In the genomic region with DNA sequence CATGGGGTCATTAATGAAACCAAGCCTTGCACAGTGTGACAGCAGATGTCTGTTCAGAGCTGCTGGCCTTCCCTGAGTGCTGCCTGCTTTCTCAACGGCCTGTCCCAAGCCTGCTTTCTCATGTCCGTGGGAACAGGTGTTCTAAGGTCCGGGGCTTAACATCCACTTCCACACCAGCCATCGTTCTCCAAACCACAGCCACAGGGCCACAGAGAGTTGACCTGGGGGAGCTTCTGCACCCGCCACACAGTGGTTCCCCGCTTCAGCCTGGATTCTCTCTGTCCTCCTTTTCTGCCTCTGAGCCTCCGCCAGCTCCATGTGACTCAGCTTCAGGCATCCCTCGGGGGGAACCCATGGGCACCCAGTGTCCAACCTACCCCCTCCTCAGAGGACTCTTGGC, we compare ENCODE assay signal across 26 cellular contexts. TPM values are rescaled to one million over a fixed set of nuclear protein-coding genes. Genes with fewer than 3 reads are reported as not detected.
DNase-seq lines count a peak whose midpoint lies in the region; ATAC-seq and TF ChIP-seq lines count a peak whose summit lies in the region.
"Had no signal": no experiment of that assay in that cellular context is flagged by ENCODE, and none has a peak within 500 bp of the region (broad histone marks: within the 10 kb centered on the region; RNA-seq: fewer than 3 reads in every experiment).

No MANE protein-coding gene starts in this region.

- H3K9me3 Mint-ChIP-seq in WTC11, result peaks cover 12% of the 10 kb centered on the region
- H3K9me3 Mint-ChIP-seq: CD4-positive, alpha-beta T cell; HFFc6 had no signal

- no peak overlapping the region for H3K18ac ChIP-seq in neuronal stem cell (ENCODE audit: low read length)

- H3K36me3 ChIP-seq in neuronal stem cell (replicated peaks in 1 of 2; ENCODE audit: control insufficient read depth in 2 of 2, insufficient read depth in 2 of 2, low read length in 2 of 2), result no peaks in the 10 kb centered on the region
- no peaks in the 10 kb centered on the region for H3K36me3 ChIP-seq in mammary epithelial cell (ENCODE audit: insufficient read depth, low read length)
- H3K36me3 ChIP-seq: BE2C, Peyer's patch, SJSA1 had no signal

- H4K91ac ChIP-seq in neuronal stem cell (ENCODE audit: low read depth, low read length, poor library complexity), result no peak overlapping the region

- H2BK120ac ChIP-seq in neuronal stem cell (ENCODE audit: low read depth, low read length), result no peak overlapping the region

- no TSS peak for BruUV-seq in mammary epithelial cell (replicated peaks; lab: Mats Ljungman, UMichigan)

- no peak for TF ChIP-seq POLR2A in NB4 (IDR thresholded peaks at IDR 0.05; ENCODE audit: extremely low read depth, insufficient read length)

- no peaks in the 10 kb centered on the region for H3K4me1 ChIP-seq in neuronal stem cell (ENCODE audit: control insufficient read depth in 2 of 2, insufficient read depth in 1 of 2, low read depth in 1 of 2, low read length in 2 of 2)
- no peaks in the 10 kb centered on the region for H3K4me1 ChIP-seq in mammary epithelial cell (ENCODE audit: insufficient read depth, low read length)
- H3K4me1 ChIP-seq: A549, BE2C, Peyer's patch, SJSA1 had no signal

- H3K27ac ChIP-seq in neuronal stem cell (replicated peaks; ENCODE audit: low read length), result no peak overlapping the region
- no peak overlapping the region for H3K27ac ChIP-seq in mammary epithelial cell (ENCODE audit: insufficient read depth, low read depth, low read length)
- H3K27ac ChIP-seq: A549, GM23248, HL-60, Peyer's patch, SJSA1 had no signal

- H3K4me1 Mint-ChIP-seq in WTC11, result peaks cover 9% of the 10 kb centered on the region

- H4K8ac ChIP-seq in neuronal stem cell (ENCODE audit: low read depth, low read length), result no peak overlapping the region

- in situ Hi-C loops in mammary epithelial cell (cut with MboI; ENCODE audit: low sequenced_read_pairs in 2 of 2), result no loop called here

- H3K4me3 Mint-ChIP-seq in WTC11, result no peak overlapping the region
- H3K4me3 Mint-ChIP-seq: CD4-positive, alpha-beta T cell; H9; HFFc6 had no signal

- no peak for TF ChIP-seq CTCF in NB4 (IDR thresholded peaks at IDR 0.05; ENCODE audit: low read depth, low read length)
- no peak for TF ChIP-seq CTCF in WTC11 (IDR thresholded peaks at IDR 0.05)
- TF ChIP-seq CTCF in mammary epithelial cell (conservative IDR thresholded peaks at IDR 0.05 in 1 of 2, IDR thresholded peaks at IDR 0.05 in 1 of 2; ENCODE audit: extremely low read depth in 1 of 2, insufficient read depth in 1 of 2, low read depth in 1 of 2, low read length in 2 of 2), result no peak

- H3K4me2 ChIP-seq in neuronal stem cell (ENCODE audit: insufficient read depth, low read length, poor library complexity, severe bottlenecking) (no peak overlapping the region), mammary epithelial cell (ENCODE audit: insufficient read depth, low read depth, low read length) (no peak overlapping the region)
- H3K4me2 ChIP-seq: A549 had no signal

- no peak overlapping the region for H2BK15ac ChIP-seq in neuronal stem cell (ENCODE audit: low read length)

- no peaks in the 10 kb centered on the region for H3K36me3 Mint-ChIP-seq in WTC11

- no peaks in the 10 kb centered on the region for H3K79me1 ChIP-seq in neuronal stem cell (ENCODE audit: low read depth, low read length)

- dilution Hi-C loops in mammary epithelial cell (cut with HindIII; ENCODE audit: low sequenced_read_pairs), result no loop called here

- H2BK12ac ChIP-seq in neuronal stem cell (ENCODE audit: low read length), result no peak overlapping the region

- no peaks in the 10 kb centered on the region for H4K20me1 ChIP-seq in mammary epithelial cell (ENCODE audit: insufficient read depth, low read length)

- H3K27me3 ChIP-seq in neuronal stem cell (ENCODE audit: control insufficient read depth in 3 of 3, insufficient read depth in 3 of 3, low read depth in 1 of 3, low read length in 3 of 3) (no peaks in the 10 kb centered on the region), mammary epithelial cell (ENCODE audit: insufficient read depth, low read length) (no peaks in the 10 kb centered on the region)
- H3K27me3 ChIP-seq: BE2C, Peyer's patch, SJSA1 had no signal

- H3K9ac ChIP-seq in neuronal stem cell (ENCODE audit: low read depth, low read length, poor library complexity), result no peak overlapping the region
- H3K9ac ChIP-seq in mammary epithelial cell (ENCODE audit: insufficient read depth, low read length), result no peak overlapping the region
- H3K9ac ChIP-seq: GM23248 had no signal

- H3K4me3 ChIP-seq in NB4 (ENCODE audit: low read depth, low read length) (no peak overlapping the region), neuronal stem cell (ENCODE audit: low read length in 2 of 2) (no peak overlapping the region), mammary epithelial cell (replicated peaks in 1 of 3; ENCODE audit: insufficient read depth in 1 of 3, low read depth in 2 of 3, low read length in 3 of 3) (no peak overlapping the region)
- H3K4me3 ChIP-seq: A549, GM12878, GM23248, Peyer's patch, SJSA1 had no signal

- H3K23ac ChIP-seq in neuronal stem cell (ENCODE audit: low read depth, low read length, poor library complexity), result peak overlapping the region; percentile 60

- ATAC-seq in WTC11, result no peak
- ATAC-seq in HG02840 (IDR thresholded peaks at IDR 0.05; ENCODE audit: low FRiP score, unreplicated experiment), result no peak
- ATAC-seq: A549, GM12878 had no signal

- POLR2A ChIA-PET in WTC11 (lab: Charles Lee), result interaction anchor here (0.7 kb wide), 1 partner anchor 663 kb away, joined by 3 read pairs; no protein-coding TSS in a partner anchor

- no peak overlapping the region for H3K27ac Mint-ChIP-seq in WTC11
- H3K27ac Mint-ChIP-seq: CD4-positive, alpha-beta T cell; HFFc6 had no signal

- no CpG with 5 or more reads among the region's 8 CpGs for WGBS in neuronal stem cell (ENCODE audit: extremely low coverage in 2 of 2, insufficient read length in 2 of 2, insufficient replicate concordance in 1 of 2), 2 donors
- WGBS in mammary epithelial cell (ENCODE audit: low coverage, missing lambda C conversion rate), result 64% methylated on average over 6 of the region's 8 CpGs

- peak; percentile 28 for DNase-seq in EH (ENCODE audit: low read depth)
- DNase-seq in NB4 (ENCODE audit: low read depth), result peak; percentile 25
- peak; percentile 17 for DNase-seq in kidney tubule cell (ENCODE audit: low spot score)
- no peak for DNase-seq in neuronal stem cell (ENCODE audit: low spot score)
- no peak for DNase-seq in WTC11 (ENCODE audit: low spot score)
- no peak for DNase-seq in NCI-H82 treated with DMSO at 0.1 percent for 48 hours (lab: John Stamatoyannopoulos, UW; ENCODE audit: unreplicated experiment)
- no peak for DNase-seq in mammary epithelial cell
- DNase-seq: BE2C; Caco-2; CD4-positive, alpha-beta T cell; DMS 273 treated with DMSO at 0.1 percent for 48 hours; DMS79 treated with DMSO at 0.1 percent for 48 hours; GM23248; H9; HFFc6; NCI-H1105; NCI-H146; NCI-H2029; NCI-H2227 treated with DMSO at 0.1 percent for 48 hours; NCI-H510A; Peyer's patch had no signal

- H3K27me3 Mint-ChIP-seq in WTC11 (ENCODE audit: low read depth), result no peaks in the 10 kb centered on the region

- intact Hi-C loops in mammary epithelial cell (cut with micrococcal nuclease), result loop anchor here (10.0 kb wide), 1 partner anchor 217 kb away; no protein-coding TSS in a partner anchor

- no peak overlapping the region for H2AFZ ChIP-seq in neuronal stem cell (ENCODE audit: low read length)
- H2AFZ ChIP-seq in mammary epithelial cell (ENCODE audit: low read depth, low read length), result no peak overlapping the region
- H2AFZ ChIP-seq: GM23248 had no signal

- no peaks in the 10 kb centered on the region for H3K9me3 ChIP-seq in neuronal stem cell (replicated peaks in 1 of 2; ENCODE audit: control insufficient read depth in 2 of 2, insufficient read depth in 1 of 2, low read depth in 1 of 2, low read length in 2 of 2)
- no peaks in the 10 kb centered on the region for H3K9me3 ChIP-seq in mammary epithelial cell (replicated peaks; ENCODE audit: insufficient read depth, low read length)
- H3K9me3 ChIP-seq: A549, BE2C, Caco-2, Peyer's patch, SJSA1 had no signal

- H2AK5ac ChIP-seq in neuronal stem cell (ENCODE audit: low read depth, low read length), result no peak overlapping the region

- CTCF ChIA-PET in WTC11 (lab: Charles Lee), result interaction anchor here (1.0 to 2.4 kb wide), 11 partner anchors 15 to 340 kb away, joined by 3 to 25 read pairs (median 7); partner anchors contain the start of gene PPP1R3G
- CTCF ChIA-PET in mammary epithelial cell (lab: Charles Lee; ENCODE audit: low non-redundant PET), result no interaction called here

- no peak overlapping the region for H3K4ac ChIP-seq in neuronal stem cell (ENCODE audit: low read length)

- H3K79me2 ChIP-seq in mammary epithelial cell (ENCODE audit: insufficient read depth, low read length), result no peaks in the 10 kb centered on the region

- no peak overlapping the region for H3K14ac ChIP-seq in neuronal stem cell (ENCODE audit: low read length)

- H2BK5ac ChIP-seq in neuronal stem cell (ENCODE audit: low read length), result no peak overlapping the region

TF ChIP-seq in WTC11, 78 proteins besides CTCF, POLR2A, EP300 and RAD21 (continues in another document):
- TF ChIP-seq ZNF416 (CRISPR knock-in tag; IDR thresholded peaks at IDR 0.05) (no peak), E2F4 (CRISPR knock-in tag; IDR thresholded peaks at IDR 0.05; ENCODE audit: borderline replicate concordance, low read depth) (no peak), TEAD4 (CRISPR knock-in tag; IDR thresholded peaks at IDR 0.05) (no peak)

RNA-seq across cellular contexts. Expression of gene PPP1R3G, which starts 26.9 kb away (rescaled TPM):
- 0.01 TPM for polyA plus RNA-seq in neuronal stem cell (2013, experiment 1 of 2)
- polyA plus RNA-seq in neuronal stem cell (2013, experiment 2 of 2), result 0.04 TPM
- total RNA-seq in WTC11 (2021) (0.15 to 0.48 TPM (median 0.48 TPM) in 3 replicates), mammary epithelial cell (under 1 TPM in 1 of 2 donors, not detected in 1; 0.67 TPM)
- 0.03 TPM for polyA plus RNA-seq in mammary epithelial cell
- polyA minus RNA-seq in mammary epithelial cell, result not detected
- total RNA-seq: CD4-positive, alpha-beta T cell; H9 had no signal

RNA-seq across cellular contexts. Expression of gene RPP40, which starts 54.4 kb away (rescaled TPM):
- 8.5 TPM for polyA plus RNA-seq in neuronal stem cell (2013, experiment 1 of 2)
- 9.8 TPM for polyA plus RNA-seq in neuronal stem cell (2013, experiment 2 of 2)
- total RNA-seq in WTC11 (2021) (10.1 to 12.2 TPM (median 10.9 TPM) in 3 replicates), mammary epithelial cell (10 to 100 TPM; 11.5 to 15.0 TPM)
- 9.7 TPM for polyA plus RNA-seq in mammary epithelial cell
- 14.2 TPM for polyA minus RNA-seq in mammary epithelial cell

Comparison
In these comparisons a context has a peak if more than half of its experiments do, and no peak if none do; other contexts are left out.
1. DNase-seq: peak in EH (single experiment), NB4 (single experiment) and kidney tubule cell (single experiment); none in neuronal stem cell (single experiment), WTC11 (single experiment), NCI-H82 treated with DMSO at 0.1 percent for 48 hours (single experiment) and mammary epithelial cell (single experiment).